Comparison of ENCODE assay signal across 11 cellular contexts in genomic region chr1:100950776-100951175, GRCh38. TPM values are rescaled to one million over a fixed set of nuclear protein-coding genes. Genes with fewer than 3 reads are reported as not detected.
DNase-seq lines count a peak whose midpoint lies in the region; ATAC-seq and TF ChIP-seq lines count a peak whose summit lies in the region.
"Had no signal": no experiment of that assay in that cellular context is flagged by ENCODE, and none has a peak within 500 bp of the region (broad histone marks: within the 10 kb centered on the region; RNA-seq: fewer than 3 reads in every experiment).

No MANE protein-coding gene starts in this region.

- CTCF ChIA-PET in T-cell (lab: Charles Lee) = interaction anchor here in 1 of 2 donors (1.0 kb wide), 1 partner anchor 31 kb away, joined by 3 read pairs; no protein-coding TSS in a partner anchor

- H3K4me3 Mint-ChIP-seq in activated T-cell treated with anti-CD3 and anti-CD28 coated beads, Interleukin-2, amount 50 U/mL, for 24 hours = no peak overlapping the region
- peak overlapping the region in 1 of 3 donors; percentile 82 for H3K4me3 Mint-ChIP-seq in T-cell

- no peak for TF ChIP-seq CTCF in foreskin fibroblast (IDR thresholded peaks at IDR 0.05; ENCODE audit: low read depth, low read length)

- H3K27ac Mint-ChIP-seq in activated T-cell treated with anti-CD3 and anti-CD28 coated beads, Interleukin-2, amount 50 U/mL, for 24 hours = peak overlapping the region; percentile 73
- peak overlapping the region; percentile 94 to 97 for H3K27ac Mint-ChIP-seq in T-cell

- POLR2A ChIA-PET in T-cell (lab: Charles Lee) = interaction anchor here (0.6 to 0.8 kb wide), 2 partner anchors 19 to 21 kb away, joined by 3 read pairs; no protein-coding TSS in a partner anchor

- DNase-seq in activated T-cell treated with anti-CD3 and anti-CD28 coated beads, Interleukin-2, amount 50 U/mL, for 24 hours = no peak
- DNase-seq in activated T-cell treated with anti-CD3 and anti-CD28 coated beads for 4 hours (no peak), T-cell (no peak), foreskin fibroblast (peak; percentile 21 to 39), skeletal muscle cell (ENCODE audit: low read depth) (peak; percentile 69), AML-193 (lab: John Stamatoyannopoulos, UW) (no peak)
- DNase-seq: NCI-H1436, Right ventricle myocardium superior, sigmoid colon had no signal

- H3K4me1 Mint-ChIP-seq in activated T-cell treated with anti-CD3 and anti-CD28 coated beads, Interleukin-2, amount 50 U/mL, for 24 hours (ENCODE audit: low read depth) = peaks cover 82% of the 10 kb centered on the region
- H3K4me1 Mint-ChIP-seq in T-cell = peaks cover 66 to 83% (median 79%) of the 10 kb centered on the region in 3 donors

- H3K27me3 Mint-ChIP-seq in activated T-cell treated with anti-CD3 and anti-CD28 coated beads, Interleukin-2, amount 50 U/mL, for 24 hours = no peaks in the 10 kb centered on the region
- no peaks in the 10 kb centered on the region for H3K27me3 Mint-ChIP-seq in T-cell

- peaks cover 55% of the 10 kb centered on the region for H3K9me3 Mint-ChIP-seq in activated T-cell treated with anti-CD3 and anti-CD28 coated beads, Interleukin-2, amount 50 U/mL, for 24 hours
- peaks cover 26 to 57% (median 42%) of the 10 kb centered on the region in 3 donors for H3K9me3 Mint-ChIP-seq in T-cell

- peaks cover 95% of the 10 kb centered on the region for H3K36me3 Mint-ChIP-seq in activated T-cell treated with anti-CD3 and anti-CD28 coated beads, Interleukin-2, amount 50 U/mL, for 24 hours (ENCODE audit: low read depth)
- peaks cover 77% of the 10 kb centered on the region for H3K36me3 Mint-ChIP-seq in T-cell

- H3K4me3 ChIP-seq in foreskin fibroblast (ENCODE audit: low read depth in 1 of 2, low read length in 2 of 2) (no peak overlapping the region), skeletal muscle cell (ENCODE audit: low read depth, low read length) (no peak overlapping the region)
- H3K4me3 ChIP-seq: sigmoid colon had no signal

- ATAC-seq in T-cell (replicated peaks in 1 of 4) (no peak), GM18907 (IDR thresholded peaks at IDR 0.05; ENCODE audit: unreplicated experiment) (no peak), HG02759 (IDR thresholded peaks at IDR 0.05; ENCODE audit: unreplicated experiment) (no peak)

RNA-seq across cellular contexts. Expression of gene SLC30A7, which starts 54.9 kb away (rescaled TPM):
- total RNA-seq in T-cell = 10 to 100 TPM; 28.8 to 44.1 (median 36.9) TPM

RNA-seq across cellular contexts. Expression of gene EXTL2, which starts 56.1 kb away (rescaled TPM):
- 1 to 10 TPM; 2.4 to 4.1 (median 2.7) TPM for total RNA-seq in T-cell

Comparison
In these comparisons a context has a peak if more than half of its experiments do, and no peak if none do; other contexts are left out.
1. DNase-seq: peak in foreskin fibroblast (2 of 2) and skeletal muscle cell (single experiment); none in activated T-cell treated with anti-CD3 and anti-CD28 coated beads, Interleukin-2, amount 50 U/mL, for 24 hours (single experiment), activated T-cell treated with anti-CD3 and anti-CD28 coated beads for 4 hours (single experiment), T-cell (0 of 34) and AML-193 (0 of 2).